ENCODE assay signal across 1 cellular context in genomic region chr2:54632733-54633692, GRCh38.
TF ChIP-seq lines count a peak whose summit lies in the region.

No MANE protein-coding gene starts in this region.

TF ChIP-seq in WTC11, 78 proteins besides CTCF, POLR2A, EP300 and RAD21 (continued from another document):
- TF ChIP-seq PRDM15 (CRISPR knock-in tag; IDR thresholded peaks at IDR 0.05) (no peak), FOXP1 (CRISPR knock-in tag; IDR thresholded peaks at IDR 0.05; ENCODE audit: borderline replicate concordance) (no peak), SOX15 (CRISPR knock-in tag; IDR thresholded peaks at IDR 0.05) (no peak), RORB (CRISPR knock-in tag; IDR thresholded peaks at IDR 0.05) (no peak), ZNF219 (CRISPR knock-in tag; IDR thresholded peaks at IDR 0.05; ENCODE audit: borderline replicate concordance) (no peak)
